11 cellular contexts compared by ENCODE assay signal in the genomic region with DNA sequence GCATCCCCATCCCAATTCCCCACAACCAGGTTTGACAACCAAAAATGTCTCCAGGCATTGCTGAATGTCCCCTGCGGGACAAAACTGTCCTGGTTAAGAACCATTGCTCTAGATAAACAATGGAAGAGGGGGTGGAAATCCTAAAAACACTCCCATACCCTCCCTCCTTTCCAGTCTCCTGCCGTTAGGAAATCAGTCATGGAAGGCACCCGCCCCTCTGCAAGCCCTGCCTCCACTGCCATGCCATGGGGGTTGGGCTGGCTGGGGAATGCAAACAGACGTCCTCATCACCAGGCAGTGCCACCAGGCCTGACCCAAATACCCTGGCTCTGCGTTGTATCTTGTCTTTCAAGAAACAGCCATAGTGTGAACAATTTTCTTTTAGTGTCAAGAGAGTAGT. TPM values are rescaled to one million over a fixed set of nuclear protein-coding genes. Genes with fewer than 3 reads are reported as not detected.
A peak's percentile ranks its signal among the peaks of the same experiment; 100 is the strongest.
DNase-seq lines count a peak whose midpoint lies in the region; TF ChIP-seq lines count a peak whose summit lies in the region.
"Had no signal": no experiment of that assay in that cellular context is flagged by ENCODE, and none has a peak within 500 bp of the region (broad histone marks: within the 10 kb centered on the region; RNA-seq: fewer than 3 reads in every experiment).

No MANE protein-coding gene starts in this region.

- peaks cover 92% of the 10 kb centered on the region for H3K4me1 Mint-ChIP-seq in activated CD4-positive, alpha-beta T cell treated with anti-CD3 and anti-CD28 coated beads, Interleukin-2, amount 10 ng/mL, durations not matched to agents 7 days and 5 days

- H3K9me3 ChIP-seq in stomach, result no peaks in the 10 kb centered on the region
- H3K9me3 ChIP-seq in spleen, result no peaks in the 10 kb centered on the region

- CTCF ChIA-PET in activated CD4-positive, alpha-beta T cell treated with anti-CD3 and anti-CD28 coated beads, Interleukin-2, amount 10 ng/mL, durations not matched to agents 7 days and 5 days (lab: Charles Lee), result interaction anchor here (0.7 to 2.6 kb wide), 4 partner anchors 8 to 210 kb away, joined by 4 to 14 read pairs (median 7); no protein-coding TSS in a partner anchor

- POLR2A ChIA-PET in activated CD4-positive, alpha-beta T cell treated with anti-CD3 and anti-CD28 coated beads, Interleukin-2, amount 10 ng/mL, durations not matched to agents 7 days and 5 days (lab: Charles Lee), result no interaction called here

- no peaks in the 10 kb centered on the region for H3K27me3 ChIP-seq in stomach
- no peaks in the 10 kb centered on the region for H3K27me3 ChIP-seq in spleen (replicated peaks in 1 of 7)

- no peak overlapping the region for H3K4me3 ChIP-seq in stomach
- no peak overlapping the region for H3K4me3 ChIP-seq in spleen

- 18 to 27% (median 24%) methylated on average over 5 of the region's 5 CpGs for WGBS in stomach, 5 donors
- WGBS in spleen, 5 donors, result 47 to 75% (median 60%) methylated on average over 5 of the region's 5 CpGs

- TF ChIP-seq POLR2A in stomach (IDR thresholded peaks at IDR 0.05), result no peak
- no peak for TF ChIP-seq POLR2A in spleen (IDR thresholded peaks at IDR 0.05)

- no peaks in the 10 kb centered on the region for H3K27me3 Mint-ChIP-seq in activated CD4-positive, alpha-beta T cell treated with anti-CD3 and anti-CD28 coated beads, Interleukin-2, amount 10 ng/mL, durations not matched to agents 7 days and 5 days

- H3K9me3 Mint-ChIP-seq in activated CD4-positive, alpha-beta T cell treated with anti-CD3 and anti-CD28 coated beads, Interleukin-2, amount 10 ng/mL, durations not matched to agents 7 days and 5 days, result no peaks in the 10 kb centered on the region

- H3K27ac Mint-ChIP-seq in activated CD4-positive, alpha-beta T cell treated with anti-CD3 and anti-CD28 coated beads, Interleukin-2, amount 10 ng/mL, durations not matched to agents 7 days and 5 days, result peak overlapping the region; percentile 85

- intact Hi-C loops in stomach (cut with DNase I; ENCODE audit: low total_unique reads), result no loop called here
- intact Hi-C loops in spleen (cut with DNase I; ENCODE audit: low total_unique reads), result no loop called here

- H3K27ac ChIP-seq in stomach, result peak overlapping the region in 2 of 5 donors; percentile 21 to 75
- peak overlapping the region in 3 of 8 donors; percentile 39 to 73 (median 63) for H3K27ac ChIP-seq in spleen
- H3K27ac ChIP-seq: epithelial cell of prostate had no signal

- H3K36me3 ChIP-seq in stomach, result peaks cover 0 to 10% (median 5%) of the 10 kb centered on the region in 4 donors
- H3K36me3 ChIP-seq in spleen, result peaks cover 0 to 33% (median 2%) of the 10 kb centered on the region in 6 donors

- TF ChIP-seq CTCF in stomach (IDR thresholded peaks at IDR 0.05) (no peak), spleen (IDR thresholded peaks at IDR 0.05 in 8 of 11, conservative IDR thresholded peaks at IDR 0.05 in 3 of 11) (no peak)

- H3K4me1 ChIP-seq in stomach (peaks cover 41 to 96% (median 75%) of the 10 kb centered on the region in 4 donors), spleen (peaks cover 61 to 100% (median 99%) of the 10 kb centered on the region in 6 donors)

- TF ChIP-seq EP300 in stomach (IDR thresholded peaks at IDR 0.05), result no peak

- DNase-seq in activated CD4-positive, alpha-beta T cell treated with anti-CD3 and anti-CD28 coated beads, Interleukin-2, amount 10 ng/mL, durations not matched to agents 7 days and 5 days, result no peak
- DNase-seq in activated CD4-positive, alpha-beta T cell treated with anti-CD3 and anti-CD28 coated beads for 1 hour, result no peak
- DNase-seq in amygdala (lab: John Stamatoyannopoulos, UW) (peak in 41 of 56 donors; percentile 14 to 84 (median 55)), left kidney (ENCODE audit: low read depth, low spot score) (peak; percentile 66), stomach (peak; percentile 45), spleen (no peak)
- DNase-seq in activated effector memory CD4-positive, alpha-beta T cell treated with Interleukin-2 at 50 U/mL for 16 hours, result no peak
- DNase-seq in activated CD4-positive, CD25-positive, alpha-beta regulatory T cell treated with anti-CD3 and anti-CD28 coated beads, Interleukin-2, amount 50 U/mL, for 72 hours, result no peak
- DNase-seq: activated CD4-positive, alpha-beta T cell treated with anti-CD3 and anti-CD28 coated beads, Interleukin-2, amount 50 U/mL, for 1 hour; NCI-H2081 treated with DMSO at 0.1 percent for 48 hours had no signal

- H3K4me3 Mint-ChIP-seq in activated CD4-positive, alpha-beta T cell treated with anti-CD3 and anti-CD28 coated beads, Interleukin-2, amount 10 ng/mL, durations not matched to agents 7 days and 5 days, result peak overlapping the region; percentile 54

- peaks cover 33% of the 10 kb centered on the region for H3K36me3 Mint-ChIP-seq in activated CD4-positive, alpha-beta T cell treated with anti-CD3 and anti-CD28 coated beads, Interleukin-2, amount 10 ng/mL, durations not matched to agents 7 days and 5 days (ENCODE audit: low read depth)

RNA-seq across cellular contexts. Expression of a gene that starts 57.5 kb away (rescaled TPM):
- 100 to 1,000 TPM; 244 to 251 TPM for total RNA-seq in activated CD4-positive, alpha-beta T cell treated with anti-CD3 and anti-CD28 coated beads, Interleukin-2, amount 10 ng/mL, durations not matched to agents 7 days and 5 days
- total RNA-seq in stomach (100 to 1,000 TPM in 2 of 5 donors, 10 to 100 TPM in 3; 32.7 to 137 (median 80.2) TPM), spleen (100 to 1,000 TPM; 119 to 169 (median 138) TPM)
- polyA plus RNA-seq in stomach (10 to 100 TPM; 29.6 to 51.5 (median 30.6) TPM), spleen (100 to 1,000 TPM in 1 of 3 donors, 10 to 100 TPM in 2; 66.9 to 102 (median 79.4) TPM)

Comparison
In these comparisons a context has a peak if more than half of its experiments do, and no peak if none do; other contexts are left out.
1. DNase-seq: peak in amygdala (41 of 56), left kidney (single experiment) and stomach (single experiment); none in activated CD4-positive, alpha-beta T cell treated with anti-CD3 and anti-CD28 coated beads, Interleukin-2, amount 10 ng/mL, durations not matched to agents 7 days and 5 days (single experiment), activated CD4-positive, alpha-beta T cell treated with anti-CD3 and anti-CD28 coated beads for 1 hour (single experiment), activated effector memory CD4-positive, alpha-beta T cell treated with Interleukin-2 at 50 U/mL for 16 hours (single experiment), activated CD4-positive, CD25-positive, alpha-beta regulatory T cell treated with anti-CD3 and anti-CD28 coated beads, Interleukin-2, amount 50 U/mL, for 72 hours (single experiment) and spleen (single experiment).